Comparison of ENCODE assay signal across 23 cellular contexts in the genomic region with DNA sequence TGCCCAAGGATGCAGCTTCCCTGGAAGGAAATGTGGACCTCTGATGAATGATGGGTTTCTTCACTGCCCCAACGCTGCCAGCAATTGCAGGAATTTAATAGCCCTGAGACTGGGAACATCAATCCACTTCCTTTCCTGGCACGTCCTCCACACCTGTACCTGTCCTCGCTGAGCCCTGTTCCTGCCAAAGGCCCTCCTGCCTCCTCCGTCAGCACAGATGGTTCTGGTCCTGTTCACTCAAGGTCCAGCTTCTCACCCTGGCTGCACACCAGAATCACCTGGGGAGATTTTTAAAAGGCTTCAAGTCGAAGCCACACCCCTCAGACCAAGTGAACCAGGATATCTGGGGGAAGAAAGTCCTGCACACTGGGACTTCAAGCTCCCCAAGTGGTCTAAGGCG.
"Had no signal": no experiment of that assay in that cellular context is flagged by ENCODE, and none has a peak within 500 bp of the region (broad histone marks: within the 10 kb centered on the region; RNA-seq: fewer than 3 reads in every experiment).

No MANE protein-coding gene starts in this region.

- H3K27me3 Mint-ChIP-seq: stimulated activated memory B cell treated with anti-CD40 and anti-IgM and Interleukin-4, amounts not matched to agents 10 μg/mL and 1 μg/mL and 100 μg/mL, for 72 hours; stimulated activated naive B cell treated with anti-CD40 and anti-IgM and Interleukin-4, amounts not matched to agents 10 μg/mL and 1 μg/mL and 100 μg/mL, for 72 hours; stimulated activated naive CD8-positive, alpha-beta T cell treated with anti-CD3 and anti-CD28 coated beads, Interleukin-15, amount 100 ng/mL, for 72 hours; stimulated activated naive CD8-positive, alpha-beta T cell treated with anti-CD3 and anti-CD28 coated beads, Interleukin-15, Interleukin-2, amounts not matched to agents 100 ng/mL and 50 ng/mL, for 24 hours had no signal

- H3K4me1 Mint-ChIP-seq: stimulated activated effector memory CD8-positive, alpha-beta T cell treated with anti-CD3 and anti-CD28 coated beads, Interleukin-12 subunit alpha, Interleukin-12 subunit beta, amount 100 ng/mL, for 72 hours; stimulated activated memory B cell treated with anti-CD40 and anti-IgM and Interleukin-4, amounts not matched to agents 10 μg/mL and 1 μg/mL and 100 μg/mL, for 72 hours; stimulated activated naive B cell treated with anti-CD40 and anti-IgM and Interleukin-4, amounts not matched to agents 10 μg/mL and 1 μg/mL and 100 μg/mL, for 72 hours; stimulated activated naive CD8-positive, alpha-beta T cell treated with anti-CD3 and anti-CD28 coated beads, Interleukin-15, amount 100 ng/mL, for 72 hours had no signal

- H3K4me3 Mint-ChIP-seq: stimulated activated effector memory CD8-positive, alpha-beta T cell treated with anti-CD3 and anti-CD28 coated beads, Interleukin-12 subunit alpha, Interleukin-12 subunit beta, amount 100 ng/mL, for 72 hours; stimulated activated memory B cell treated with anti-CD40 and anti-IgM and Interleukin-4, amounts not matched to agents 10 μg/mL and 1 μg/mL and 100 μg/mL, for 72 hours; stimulated activated naive B cell treated with anti-CD40 and anti-IgM and Interleukin-4, amounts not matched to agents 10 μg/mL and 1 μg/mL and 100 μg/mL, for 72 hours; stimulated activated naive CD8-positive, alpha-beta T cell treated with anti-CD3 and anti-CD28 coated beads, Interleukin-15, amount 100 ng/mL, for 72 hours; stimulated activated naive CD8-positive, alpha-beta T cell treated with anti-CD3 and anti-CD28 coated beads, Interleukin-15, Interleukin-2, amounts not matched to agents 100 ng/mL and 50 ng/mL, for 24 hours; type B pancreatic cell had no signal

- DNase-seq: stimulated activated CD4-positive, alpha-beta T cell treated with anti-CD3 and anti-CD28 coated beads, Interleukin-2, amount 100 ng/mL, for 48 hours; stimulated activated CD4-positive, alpha-beta T cell treated with anti-CD3 and anti-CD28 coated beads, Interleukin-4, amount 100 ng/mL, for 1 hour; stimulated activated CD4-positive, alpha-beta T cell treated with anti-CD3 and anti-CD28 coated beads, Interleukin-4, amount 100 ng/mL, for 24 hours; stimulated activated CD4-positive, alpha-beta T cell treated with anti-CD3 and anti-CD28 coated beads, Interleukin-4, amount 100 ng/mL, for 4 hours; stimulated activated CD8-positive, alpha-beta memory T cell treated with anti-CD3 and anti-CD28 coated beads, Interleukin-4, amount 100 ng/mL, for 48 hours; stimulated activated naive B cell treated with anti-CD40 and anti-IgM and Interleukin-4, amounts not matched to agents 10 μg/mL and 1 μg/mL and 100 μg/mL, for 72 hours; stimulated activated naive CD4-positive, alpha-beta T cell; stimulated activated naive CD4-positive, alpha-beta T cell treated with Interleukin-2 at 50 U/mL for 16 hours; stimulated activated naive CD8-positive, alpha-beta T cell treated with anti-CD3 and anti-CD28 coated beads, Interleukin-15, amount 100 ng/mL, for 72 hours; stimulated activated naive CD8-positive, alpha-beta T cell treated with anti-CD3 and anti-CD28 coated beads, Interleukin-15, Interleukin-2, amounts not matched to agents 100 U/mL and 50 U/mL, for 24 hours; stomach; testis; thyroid gland; tibial artery; transverse colon; trophoblast cell; upper lobe of left lung; upper lobe of right lung; uterus had no signal

- ATAC-seq: stimulated activated effector memory CD8-positive, alpha-beta T cell treated with anti-CD3 and anti-CD28 coated beads, Interleukin-12 subunit alpha, Interleukin-12 subunit beta, amount 100 ng/mL, for 72 hours; stimulated activated naive B cell treated with anti-CD40 and anti-IgM and Interleukin-4, amounts not matched to agents 10 μg/mL and 1 μg/mL and 100 μg/mL, for 72 hours; stimulated activated naive CD8-positive, alpha-beta T cell treated with anti-CD3 and anti-CD28 coated beads, Interleukin-15, amount 100 ng/mL, for 72 hours; stimulated activated naive CD8-positive, alpha-beta T cell treated with anti-CD3 and anti-CD28 coated beads, Interleukin-15, Interleukin-2, amounts not matched to agents 100 U/mL and 50 U/mL, for 24 hours; upper lobe of right lung had no signal

- H3K27ac Mint-ChIP-seq: stimulated activated effector memory CD8-positive, alpha-beta T cell treated with anti-CD3 and anti-CD28 coated beads, Interleukin-12 subunit alpha, Interleukin-12 subunit beta, amount 100 ng/mL, for 72 hours; stimulated activated memory B cell treated with anti-CD40 and anti-IgM and Interleukin-4, amounts not matched to agents 10 μg/mL and 1 μg/mL and 100 μg/mL, for 72 hours; stimulated activated naive B cell treated with anti-CD40 and anti-IgM and Interleukin-4, amounts not matched to agents 10 μg/mL and 1 μg/mL and 100 μg/mL, for 72 hours; stimulated activated naive CD8-positive, alpha-beta T cell treated with anti-CD3 and anti-CD28 coated beads, Interleukin-15, amount 100 ng/mL, for 72 hours; stimulated activated naive CD8-positive, alpha-beta T cell treated with anti-CD3 and anti-CD28 coated beads, Interleukin-15, Interleukin-2, amounts not matched to agents 100 ng/mL and 50 ng/mL, for 24 hours; type B pancreatic cell had no signal

- H3K9me3 Mint-ChIP-seq: type B pancreatic cell had no signal

- H3K36me3 Mint-ChIP-seq: stimulated activated effector memory CD8-positive, alpha-beta T cell treated with anti-CD3 and anti-CD28 coated beads, Interleukin-12 subunit alpha, Interleukin-12 subunit beta, amount 100 ng/mL, for 72 hours; stimulated activated memory B cell treated with anti-CD40 and anti-IgM and Interleukin-4, amounts not matched to agents 10 μg/mL and 1 μg/mL and 100 μg/mL, for 72 hours; stimulated activated naive B cell treated with anti-CD40 and anti-IgM and Interleukin-4, amounts not matched to agents 10 μg/mL and 1 μg/mL and 100 μg/mL, for 72 hours; type B pancreatic cell had no signal
